19 cellular contexts compared by ENCODE assay signal in the genomic region with DNA sequence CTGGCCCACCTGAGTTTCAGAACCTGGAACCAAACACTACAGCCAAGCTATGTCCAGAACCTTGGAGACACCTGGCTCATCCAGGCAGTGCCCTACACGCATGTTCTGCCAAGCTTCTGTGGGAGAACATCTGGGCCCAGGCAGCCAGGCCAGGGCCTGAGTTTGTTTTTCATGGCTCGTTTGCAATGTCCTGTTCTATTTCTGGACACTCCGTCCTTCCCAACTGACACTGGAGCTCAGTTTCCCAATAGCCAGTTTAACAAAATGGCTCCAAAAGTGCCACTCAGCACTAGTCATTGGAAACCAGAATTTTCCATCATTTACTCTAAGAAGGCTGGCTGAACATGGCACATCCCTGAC. TPM values are rescaled to one million over a fixed set of nuclear protein-coding genes. Genes with fewer than 3 reads are reported as not detected.
DNase-seq lines count a peak whose midpoint lies in the region; ATAC-seq and TF ChIP-seq lines count a peak whose summit lies in the region.
"Had no signal": no experiment of that assay in that cellular context is flagged by ENCODE, and none has a peak within 500 bp of the region (broad histone marks: within the 10 kb centered on the region; RNA-seq: fewer than 3 reads in every experiment).

No MANE protein-coding gene starts in this region.

- POLR2A ChIA-PET in SK-N-SH (lab: Yijun Ruan, JAX), result no interaction called here

- TF ChIP-seq CTCF in SK-N-SH (IDR thresholded peaks at IDR 0.05) (no peak), coronary artery (IDR thresholded peaks at IDR 0.05) (no peak), liver (IDR thresholded peaks at IDR 0.05; ENCODE audit: low read depth, low read length, missing input control) (no peak), thoracic aorta (IDR thresholded peaks at IDR 0.05) (no peak)

- H3K9me3 ChIP-seq in SK-N-SH (no peaks in the 10 kb centered on the region), liver (ENCODE audit: control insufficient read depth in 4 of 4, low read length in 3 of 4) (no peaks in the 10 kb centered on the region), thoracic aorta (no peaks in the 10 kb centered on the region)

- peak overlapping the region; percentile 39 for H3K4me2 ChIP-seq in SK-N-SH

- no peaks in the 10 kb centered on the region for H4K20me1 ChIP-seq in SK-N-SH (ENCODE audit: insufficient read depth)

- H3K4me1 Mint-ChIP-seq in natural killer cell treated with Interleukin-12 subunit alpha and Interleukin-12 subunit beta and Interleukin-15 and Interleukin-18, amount 100 ng/mL, for 72 hours (ENCODE audit: low read depth in 2 of 2), result no peaks in the 10 kb centered on the region
- H3K4me1 Mint-ChIP-seq: B cell, neural crest cell had no signal

- H2AFZ ChIP-seq in SK-N-SH (ENCODE audit: low read depth), result no peak overlapping the region; the same call in 1 of the 2 replicates

- 67% methylated on average over 2 of the region's 3 CpGs for WGBS in SK-N-SH (ENCODE audit: low lambda C conversion rate)
- 37% methylated on average over 3 of the region's 3 CpGs for WGBS in liver

- TF ChIP-seq RAD21 in SK-N-SH (IDR thresholded peaks at IDR 0.05; ENCODE audit: low read length) (no peak), liver (IDR thresholded peaks at IDR 0.05) (peak in 1 of 2 donors; percentile 58)

- H3K36me3 Mint-ChIP-seq in natural killer cell treated with Interleukin-12 subunit alpha and Interleukin-12 subunit beta and Interleukin-15 and Interleukin-18, amount 100 ng/mL, for 72 hours, result no peaks in the 10 kb centered on the region

- H3K27ac ChIP-seq in SK-N-SH (ENCODE audit: low read depth in 2 of 2, low read length in 1 of 2) (peak overlapping the region in 1 of 2 experiments; percentile 71; a peak in 2 of 4 replicates), coronary artery (peak overlapping the region; percentile 69 to 92), liver (ENCODE audit: low read depth in 1 of 2, low read length in 2 of 2) (peak overlapping the region in 1 of 2 donors; percentile 2), thoracic aorta (peak overlapping the region; percentile 75 to 87)

- H3K9ac ChIP-seq in SK-N-SH, result no peak overlapping the region
- no peak overlapping the region for H3K9ac ChIP-seq in liver (ENCODE audit: low read depth in 1 of 2, low read length in 2 of 2)

- no peaks in the 10 kb centered on the region for H3K79me2 ChIP-seq in SK-N-SH (ENCODE audit: insufficient read depth)

- peaks cover 0 to 9% of the 10 kb centered on the region in 2 donors for H3K27me3 Mint-ChIP-seq in natural killer cell treated with Interleukin-12 subunit alpha and Interleukin-12 subunit beta and Interleukin-15 and Interleukin-18, amount 100 ng/mL, for 72 hours
- H3K27me3 Mint-ChIP-seq: B cell; effector memory CD8-positive, alpha-beta T cell had no signal

- CTCF ChIA-PET in SK-N-SH (lab: Yijun Ruan, JAX), result interaction anchor here (0.8 kb wide), 1 partner anchor 26 kb away, joined by 5 read pairs; no protein-coding TSS in a partner anchor

- H3K9me2 ChIP-seq in SK-N-SH, result no peaks in the 10 kb centered on the region

- H3K4me1 ChIP-seq in SK-N-SH (ENCODE audit: control insufficient read depth in 1 of 2, insufficient read depth in 2 of 2, low read depth in 1 of 2, low read length in 1 of 2), result peaks cover 7 to 27% of the 10 kb centered on the region in 2 experiments
- H3K4me1 ChIP-seq in liver (ENCODE audit: control insufficient read depth in 4 of 4, insufficient read depth in 4 of 4, low read length in 3 of 4), result peaks cover 9 to 52% (median 42%) of the 10 kb centered on the region in 4 donors
- H3K4me1 ChIP-seq in thoracic aorta (ENCODE audit: control insufficient read depth in 1 of 2, low read depth in 2 of 2), result peaks cover 20 to 63% of the 10 kb centered on the region in 2 donors

- TF ChIP-seq EP300 in SK-N-SH (IDR thresholded peaks at IDR 0.05; ENCODE audit: borderline replicate concordance in 1 of 2, low read depth in 1 of 2, low read length in 1 of 2), result no peak

- DNase-seq in SK-N-SH, result no peak
- DNase-seq in coronary artery (ENCODE audit: low spot score), result peak; percentile 83
- DNase-seq in thoracic aorta (ENCODE audit: low spot score), result peak; percentile 6
- DNase-seq in NCI-H2107 treated with DMSO at 0.1 percent for 48 hours (lab: John Stamatoyannopoulos, UW; ENCODE audit: unreplicated experiment), result no peak
- DNase-seq in natural killer cell treated with Interleukin-12 subunit alpha and Interleukin-12 subunit beta and Interleukin-15 and Interleukin-18, amount 100 ng/mL, for 72 hours (ENCODE audit: low spot score), result no peak
- DNase-seq in SW480 (ENCODE audit: low spot score), result no peak
- DNase-seq: activated naive CD4-positive, alpha-beta T cell treated with anti-CD3 and anti-CD28 coated beads, Interleukin-2, amount 50 U/mL, for 16 hours; effector memory CD8-positive, alpha-beta T cell; Kasumi-1; NCI-H1048; NCI-H1930; stimulated activated CD4-positive, alpha-beta T cell treated with anti-CD3 and anti-CD28 coated beads, Interleukin-4, amount 100 ng/mL, for 24 hours; stimulated activated naive CD8-positive, alpha-beta T cell treated with anti-CD3 and anti-CD28 coated beads, Interleukin-15, Interleukin-2, amounts not matched to agents 100 U/mL and 50 U/mL, for 24 hours had no signal

- H3K27me3 ChIP-seq in SK-N-SH (ENCODE audit: insufficient read depth), result no peaks in the 10 kb centered on the region
- no peaks in the 10 kb centered on the region for H3K27me3 ChIP-seq in liver (ENCODE audit: control insufficient read depth in 4 of 4, insufficient read depth in 4 of 4, low read length in 3 of 4)
- H3K27me3 ChIP-seq in thoracic aorta (replicated peaks; ENCODE audit: insufficient read depth), result no peaks in the 10 kb centered on the region

- no peaks in the 10 kb centered on the region for H3K36me3 ChIP-seq in SK-N-SH (replicated peaks in 1 of 2; ENCODE audit: control insufficient read depth in 1 of 2, insufficient read depth in 2 of 2, low read length in 1 of 2)
- no peaks in the 10 kb centered on the region for H3K36me3 ChIP-seq in liver (ENCODE audit: control insufficient read depth in 4 of 4, insufficient read depth in 3 of 4, low read depth in 1 of 4, low read length in 3 of 4)
- no peaks in the 10 kb centered on the region for H3K36me3 ChIP-seq in thoracic aorta

- no peak overlapping the region for H3K27ac Mint-ChIP-seq in natural killer cell treated with Interleukin-12 subunit alpha and Interleukin-12 subunit beta and Interleukin-15 and Interleukin-18, amount 100 ng/mL, for 72 hours
- H3K27ac Mint-ChIP-seq: activated T-cell treated with anti-CD3 and anti-CD28 coated beads, Interleukin-2, amount 50 U/mL, for 72 hours; B cell; effector memory CD8-positive, alpha-beta T cell had no signal

- peaks cover 37% of the 10 kb centered on the region for H3F3A ChIP-seq in SK-N-SH (replicated peaks; ENCODE audit: insufficient read depth)

- ATAC-seq in SK-N-SH treated with all-trans-retinoic acid at 6 μM for 48 hours (no peak; the same call in 2 of the 3 replicates), thoracic aorta (ENCODE audit: insufficient number of reproducible peaks, low FRiP score, low read depth) (peak; percentile 82)
- ATAC-seq in natural killer cell treated with Interleukin-12 subunit alpha and Interleukin-12 subunit beta and Interleukin-15 and Interleukin-18, amount 100 ng/mL, for 72 hours, result no peak
- ATAC-seq: effector memory CD8-positive, alpha-beta T cell; stimulated activated naive CD8-positive, alpha-beta T cell treated with anti-CD3 and anti-CD28 coated beads, Interleukin-15, Interleukin-2, amounts not matched to agents 100 U/mL and 50 U/mL, for 24 hours had no signal

- H3K4me3 ChIP-seq in SK-N-SH (ENCODE audit: low read depth in 2 of 2, low read length in 1 of 2) (no peak overlapping the region), coronary artery (peak overlapping the region; percentile 31), liver (ENCODE audit: low read depth in 1 of 3, low read length in 3 of 3) (no peak overlapping the region), thoracic aorta (peak overlapping the region; percentile 6)

- H3K4me3 Mint-ChIP-seq in natural killer cell treated with Interleukin-12 subunit alpha and Interleukin-12 subunit beta and Interleukin-15 and Interleukin-18, amount 100 ng/mL, for 72 hours, result no peak overlapping the region
- H3K4me3 Mint-ChIP-seq: activated T-cell treated with anti-CD3 and anti-CD28 coated beads, Interleukin-2, amount 50 U/mL, for 72 hours; B cell; effector memory CD8-positive, alpha-beta T cell; neural crest cell had no signal

- no peaks in the 10 kb centered on the region for H3K9me3 Mint-ChIP-seq in natural killer cell treated with Interleukin-12 subunit alpha and Interleukin-12 subunit beta and Interleukin-15 and Interleukin-18, amount 100 ng/mL, for 72 hours
- H3K9me3 Mint-ChIP-seq: effector memory CD8-positive, alpha-beta T cell; neural crest cell had no signal

TF ChIP-seq in SK-N-SH, 30 proteins besides CTCF, POLR2A, EP300 and RAD21:
- TF ChIP-seq CHD2 (IDR thresholded peaks at IDR 0.05; ENCODE audit: low read length, partially characterized antibody) (no peak), YY1 (IDR thresholded peaks at IDR 0.05; ENCODE audit: low read depth) (0 out of 2 replicates have a peak, but pooled peaks have one; percentile 40)

TF ChIP-seq in SK-N-SH treated with all-trans-retinoic acid at 6 μM for 48 hours, 23 proteins besides CTCF, POLR2A, EP300 and RAD21 (continues in another document):
- no peak for TF ChIP-seq CSDC2 (CRISPR knock-in tag; IDR thresholded peaks at IDR 0.05)

TF ChIP-seq in liver, 16 proteins besides CTCF, POLR2A, EP300 and RAD21 (continues in another document):
- peak in 1 of 2 donors; percentile 16 for TF ChIP-seq JUND (IDR thresholded peaks at IDR 0.05)
- no peak for TF ChIP-seq NR2F2 (IDR thresholded peaks at IDR 0.05)
- peak; percentile 95 for TF ChIP-seq YY1 (IDR thresholded peaks at IDR 0.05)
- TF ChIP-seq SP1 (IDR thresholded peaks at IDR 0.05), result peak; percentile 74

RNA-seq across cellular contexts. Expression of gene SH3RF2, which starts 38.6 kb away (rescaled TPM):
- polyA plus RNA-seq in SK-N-SH (2012; rRNA removed), result 0.87 and 0.93 TPM in 2 replicates
- polyA plus RNA-seq in SK-N-SH (2012; cell fraction: cytosol; rRNA removed), result 0.36 and 0.47 TPM in 2 replicates
- polyA plus RNA-seq in SK-N-SH (2012; cell fraction: nucleus; rRNA removed), result 1.8 and 2.0 TPM in 2 replicates
- total RNA-seq in liver, result 10 to 100 TPM in 1 of 2 donors, 1 to 10 TPM in 1; 1.9 to 10.5 TPM
- polyA plus RNA-seq in liver, result 1 to 10 TPM; 1.0 to 7.9 TPM
- total RNA-seq in thoracic aorta, result 10 to 100 TPM in 1 of 2 donors, 1 to 10 TPM in 1; 8.1 to 16.4 TPM
- under 1 TPM; 0.07 to 0.50 TPM for total RNA-seq in natural killer cell treated with Interleukin-12 subunit alpha and Interleukin-12 subunit beta and Interleukin-15 and Interleukin-18, amount 100 ng/mL, for 72 hours
- total RNA-seq: activated CD8-positive, alpha-beta memory T cell treated with anti-CD3 and anti-CD28 coated beads for 36 hours; B cell had no signal

Comparison
In these comparisons a context has a peak if more than half of its experiments do, and no peak if none do; other contexts are left out.
1. DNase-seq: peak in coronary artery (single experiment) and thoracic aorta (single experiment); none in SK-N-SH (single experiment), NCI-H2107 treated with DMSO at 0.1 percent for 48 hours (single experiment), natural killer cell treated with Interleukin-12 subunit alpha and Interleukin-12 subunit beta and Interleukin-15 and Interleukin-18, amount 100 ng/mL, for 72 hours (single experiment) and SW480 (single experiment).
2. H3K4me3 ChIP-seq: peak in coronary artery (single experiment) and thoracic aorta (single experiment); none in SK-N-SH (0 of 2) and liver (0 of 3).